ENCODE assay signal across 1 cellular context in genomic region chr11:27215471-27216267, GRCh38.
TF ChIP-seq lines count a peak whose summit lies in the region.

No MANE protein-coding gene starts in this region.

TF ChIP-seq in GM23338, 12 proteins besides CTCF, POLR2A, EP300 and RAD21 (continued from another document):
- TF ChIP-seq REST (IDR thresholded peaks at IDR 0.05; ENCODE audit: unreplicated experiment): no peak
- TF ChIP-seq ZNF114 (CRISPR knock-in tag; IDR thresholded peaks at IDR 0.05): no peak
- TF ChIP-seq CREB1 (CRISPR knock-in tag; IDR thresholded peaks at IDR 0.05; ENCODE audit: low read depth): no peak
- no peak for TF ChIP-seq NANOG (IDR thresholded peaks at IDR 0.05; ENCODE audit: borderline replicate concordance)
